In genomic region chr17:40327735-40328385, GRCh38 we compare ENCODE assay signal across 10 cellular contexts. TPM values are rescaled to one million over a fixed set of nuclear protein-coding genes. Genes with fewer than 3 reads are reported as not detected.
DNase-seq lines count a peak whose midpoint lies in the region; ATAC-seq and TF ChIP-seq lines count a peak whose summit lies in the region.
"Had no signal": no experiment of that assay in that cellular context is flagged by ENCODE, and none has a peak within 500 bp of the region (broad histone marks: within the 10 kb centered on the region; RNA-seq: fewer than 3 reads in every experiment).

No MANE protein-coding gene starts in this region.

- CTCF ChIA-PET in activated CD4-positive, alpha-beta memory T cell treated with anti-CD3 and anti-CD28 coated beads, Interleukin-2, amount 10 ng/mL, durations not matched to agents 7 days and 5 days (lab: Charles Lee) = interaction anchor here (0.6 to 4.6 kb wide), 10 partner anchors 8 to 1236 kb away, joined by 3 to 20 read pairs (median 5); no protein-coding TSS in a partner anchor

- peak overlapping the region; percentile 22 to 66 (median 59) for H3K9ac ChIP-seq in skeletal muscle tissue (ENCODE audit: low read depth in 1 of 3, low read length in 3 of 3)

- peak overlapping the region; percentile 93 for H3K27ac Mint-ChIP-seq in activated CD4-positive, alpha-beta memory T cell treated with anti-CD3 and anti-CD28 coated beads, Interleukin-2, amount 10 ng/mL, durations not matched to agents 7 days and 5 days

- H3K4me3 ChIP-seq in HL-60 (replicated peaks; ENCODE audit: insufficient read depth, low read length) = no peak overlapping the region
- H3K4me3 ChIP-seq in skeletal muscle tissue (ENCODE audit: low read length in 3 of 3) = peak overlapping the region in 2 of 3 donors; percentile 27 to 41

- H3K4me1 ChIP-seq in skeletal muscle tissue (ENCODE audit: control insufficient read depth in 3 of 3, insufficient read depth in 3 of 3, low read length in 3 of 3) = peaks cover 93 to 99% (median 94%) of the 10 kb centered on the region in 3 donors

- peaks cover 95% of the 10 kb centered on the region for H3K4me1 Mint-ChIP-seq in activated CD4-positive, alpha-beta memory T cell treated with anti-CD3 and anti-CD28 coated beads, Interleukin-2, amount 10 ng/mL, durations not matched to agents 7 days and 5 days

- H3K27me3 ChIP-seq in HL-60 (ENCODE audit: insufficient read depth, poor library complexity, severe bottlenecking) (no peaks in the 10 kb centered on the region), skeletal muscle tissue (ENCODE audit: control insufficient read depth in 3 of 3, insufficient read depth in 3 of 3, low read length in 3 of 3) (no peaks in the 10 kb centered on the region)

- intact Hi-C loops in left cardiac atrium (cut with DNase I) = no loop called here

- peaks cover 0 to 2% (median 0%) of the 10 kb centered on the region in 3 donors for H3K36me3 ChIP-seq in skeletal muscle tissue (ENCODE audit: control insufficient read depth in 3 of 3, insufficient read depth in 3 of 3, low read length in 3 of 3)

- H3K27ac ChIP-seq in HL-60 (replicated peaks) = peak overlapping the region; percentile 45
- peak overlapping the region; percentile 81 for H3K27ac ChIP-seq in skeletal muscle tissue (ENCODE audit: low read depth, low read length)

- ATAC-seq in left cardiac atrium = peak in 1 of 2 donors; percentile 4
- ATAC-seq in GM19397 (IDR thresholded peaks at IDR 0.05; ENCODE audit: unreplicated experiment) = no peak

- H3K9me3 ChIP-seq in skeletal muscle tissue (ENCODE audit: control insufficient read depth in 3 of 3, low read length in 3 of 3) = no peaks in the 10 kb centered on the region

- H3K4me3 Mint-ChIP-seq in activated CD4-positive, alpha-beta memory T cell treated with anti-CD3 and anti-CD28 coated beads, Interleukin-2, amount 10 ng/mL, durations not matched to agents 7 days and 5 days = peak overlapping the region; percentile 83

- H3K27me3 Mint-ChIP-seq in activated CD4-positive, alpha-beta memory T cell treated with anti-CD3 and anti-CD28 coated beads, Interleukin-2, amount 10 ng/mL, durations not matched to agents 7 days and 5 days = no peaks in the 10 kb centered on the region

- no peak for TF ChIP-seq CTCF in HL-60 (IDR thresholded peaks at IDR 0.05; ENCODE audit: insufficient read depth, low read length)

- POLR2A ChIA-PET in activated CD4-positive, alpha-beta memory T cell treated with anti-CD3 and anti-CD28 coated beads, Interleukin-2, amount 10 ng/mL, durations not matched to agents 7 days and 5 days (lab: Charles Lee) = interaction anchor here (1.0 to 11.4 kb wide), 12 partner anchors 8 to 1361 kb away, joined by 3 to 129 read pairs (median 6); partner anchors contain the start of genes CDC6 and EIF1

- peaks cover 44% of the 10 kb centered on the region for H3K36me3 Mint-ChIP-seq in activated CD4-positive, alpha-beta memory T cell treated with anti-CD3 and anti-CD28 coated beads, Interleukin-2, amount 10 ng/mL, durations not matched to agents 7 days and 5 days (ENCODE audit: low read depth)

- no peaks in the 10 kb centered on the region for H3K9me3 Mint-ChIP-seq in activated CD4-positive, alpha-beta memory T cell treated with anti-CD3 and anti-CD28 coated beads, Interleukin-2, amount 10 ng/mL, durations not matched to agents 7 days and 5 days

- DNase-seq in HL-60 (ENCODE audit: low read depth in 1 of 2, low spot score in 1 of 2) (peak in 1 of 2 experiments; percentile 46), left cardiac atrium (peak; percentile 81), NCI-H146 (lab: John Stamatoyannopoulos, UW) (no peak), OCI-M1 (lab: John Stamatoyannopoulos, UW) (no peak), superior temporal gyrus (ENCODE audit: extremely low spot score) (no peak)
- DNase-seq in activated CD4-positive, alpha-beta memory T cell treated with anti-CD3 and anti-CD28 coated beads, Interleukin-2, amount 10 ng/mL, durations not matched to agents 7 days and 5 days = no peak
- DNase-seq: KBM-7 had no signal

RNA-seq across cellular contexts. Expression of gene RARA, which starts 18.9 kb away (rescaled TPM):
- total RNA-seq in activated CD4-positive, alpha-beta memory T cell treated with anti-CD3 and anti-CD28 coated beads, Interleukin-2, amount 10 ng/mL, durations not matched to agents 7 days and 5 days = 10 to 100 TPM; 65.2 to 65.5 TPM
- total RNA-seq in left cardiac atrium (10 to 100 TPM; 23.3 to 43.8 TPM), skeletal muscle tissue (17.2 TPM)

RNA-seq across cellular contexts. Expression of gene GJD3, which starts 36.7 kb away (rescaled TPM):
- not detected for total RNA-seq in activated CD4-positive, alpha-beta memory T cell treated with anti-CD3 and anti-CD28 coated beads, Interleukin-2, amount 10 ng/mL, durations not matched to agents 7 days and 5 days
- 1 to 10 TPM; 1.2 to 1.3 TPM for total RNA-seq in left cardiac atrium
- total RNA-seq in skeletal muscle tissue = 0.52 TPM
- total RNA-seq: G401 had no signal

RNA-seq across cellular contexts. Expression of gene CDC6, which starts 40.2 kb away (rescaled TPM):
- total RNA-seq in activated CD4-positive, alpha-beta memory T cell treated with anti-CD3 and anti-CD28 coated beads, Interleukin-2, amount 10 ng/mL, durations not matched to agents 7 days and 5 days = 10 to 100 TPM; 67.5 to 69.9 TPM
- total RNA-seq in left cardiac atrium (1 to 10 TPM; 1.3 to 1.9 TPM), skeletal muscle tissue (4.2 TPM)

Comparison
In these comparisons a context has a peak if more than half of its experiments do, and no peak if none do; other contexts are left out.
1. RNA of gene CDC6, which starts 40.2 kb away (total RNA-seq): 67.5 to 69.9 TPM in activated CD4-positive, alpha-beta memory T cell treated with anti-CD3 and anti-CD28 coated beads, Interleukin-2, amount 10 ng/mL, durations not matched to agents 7 days and 5 days; 4.2 TPM in skeletal muscle tissue (single experiment) and 1.3 to 1.9 TPM in left cardiac atrium; every median in the first group is over 10 times any median in the second.